ENCODE assay signal across 1 cellular context in the genomic region with DNA sequence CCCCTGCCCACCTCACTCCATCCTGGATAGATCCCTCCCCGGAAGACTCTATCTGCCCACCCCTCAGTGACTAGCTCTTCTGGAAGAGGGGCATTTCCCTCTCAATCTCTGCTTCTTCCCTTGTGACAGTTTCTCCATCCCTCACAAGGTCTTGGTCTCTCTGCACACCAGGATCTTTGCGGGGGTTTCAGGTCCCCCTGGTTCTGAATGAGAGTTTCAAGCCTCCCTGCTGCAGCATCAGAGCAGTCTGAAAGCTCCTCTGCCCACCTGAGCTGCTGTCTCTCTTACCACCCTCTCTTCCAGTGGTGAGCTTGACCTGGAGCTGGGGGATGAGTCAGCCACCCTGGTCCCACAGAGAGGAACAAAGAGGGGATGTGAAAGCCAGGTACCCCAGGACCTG.
TF ChIP-seq lines count a peak whose summit lies in the region.

No MANE protein-coding gene starts in this region.

TF ChIP-seq in H1, 55 proteins besides CTCF, POLR2A, EP300 and RAD21:
- TF ChIP-seq, protein P1, sequence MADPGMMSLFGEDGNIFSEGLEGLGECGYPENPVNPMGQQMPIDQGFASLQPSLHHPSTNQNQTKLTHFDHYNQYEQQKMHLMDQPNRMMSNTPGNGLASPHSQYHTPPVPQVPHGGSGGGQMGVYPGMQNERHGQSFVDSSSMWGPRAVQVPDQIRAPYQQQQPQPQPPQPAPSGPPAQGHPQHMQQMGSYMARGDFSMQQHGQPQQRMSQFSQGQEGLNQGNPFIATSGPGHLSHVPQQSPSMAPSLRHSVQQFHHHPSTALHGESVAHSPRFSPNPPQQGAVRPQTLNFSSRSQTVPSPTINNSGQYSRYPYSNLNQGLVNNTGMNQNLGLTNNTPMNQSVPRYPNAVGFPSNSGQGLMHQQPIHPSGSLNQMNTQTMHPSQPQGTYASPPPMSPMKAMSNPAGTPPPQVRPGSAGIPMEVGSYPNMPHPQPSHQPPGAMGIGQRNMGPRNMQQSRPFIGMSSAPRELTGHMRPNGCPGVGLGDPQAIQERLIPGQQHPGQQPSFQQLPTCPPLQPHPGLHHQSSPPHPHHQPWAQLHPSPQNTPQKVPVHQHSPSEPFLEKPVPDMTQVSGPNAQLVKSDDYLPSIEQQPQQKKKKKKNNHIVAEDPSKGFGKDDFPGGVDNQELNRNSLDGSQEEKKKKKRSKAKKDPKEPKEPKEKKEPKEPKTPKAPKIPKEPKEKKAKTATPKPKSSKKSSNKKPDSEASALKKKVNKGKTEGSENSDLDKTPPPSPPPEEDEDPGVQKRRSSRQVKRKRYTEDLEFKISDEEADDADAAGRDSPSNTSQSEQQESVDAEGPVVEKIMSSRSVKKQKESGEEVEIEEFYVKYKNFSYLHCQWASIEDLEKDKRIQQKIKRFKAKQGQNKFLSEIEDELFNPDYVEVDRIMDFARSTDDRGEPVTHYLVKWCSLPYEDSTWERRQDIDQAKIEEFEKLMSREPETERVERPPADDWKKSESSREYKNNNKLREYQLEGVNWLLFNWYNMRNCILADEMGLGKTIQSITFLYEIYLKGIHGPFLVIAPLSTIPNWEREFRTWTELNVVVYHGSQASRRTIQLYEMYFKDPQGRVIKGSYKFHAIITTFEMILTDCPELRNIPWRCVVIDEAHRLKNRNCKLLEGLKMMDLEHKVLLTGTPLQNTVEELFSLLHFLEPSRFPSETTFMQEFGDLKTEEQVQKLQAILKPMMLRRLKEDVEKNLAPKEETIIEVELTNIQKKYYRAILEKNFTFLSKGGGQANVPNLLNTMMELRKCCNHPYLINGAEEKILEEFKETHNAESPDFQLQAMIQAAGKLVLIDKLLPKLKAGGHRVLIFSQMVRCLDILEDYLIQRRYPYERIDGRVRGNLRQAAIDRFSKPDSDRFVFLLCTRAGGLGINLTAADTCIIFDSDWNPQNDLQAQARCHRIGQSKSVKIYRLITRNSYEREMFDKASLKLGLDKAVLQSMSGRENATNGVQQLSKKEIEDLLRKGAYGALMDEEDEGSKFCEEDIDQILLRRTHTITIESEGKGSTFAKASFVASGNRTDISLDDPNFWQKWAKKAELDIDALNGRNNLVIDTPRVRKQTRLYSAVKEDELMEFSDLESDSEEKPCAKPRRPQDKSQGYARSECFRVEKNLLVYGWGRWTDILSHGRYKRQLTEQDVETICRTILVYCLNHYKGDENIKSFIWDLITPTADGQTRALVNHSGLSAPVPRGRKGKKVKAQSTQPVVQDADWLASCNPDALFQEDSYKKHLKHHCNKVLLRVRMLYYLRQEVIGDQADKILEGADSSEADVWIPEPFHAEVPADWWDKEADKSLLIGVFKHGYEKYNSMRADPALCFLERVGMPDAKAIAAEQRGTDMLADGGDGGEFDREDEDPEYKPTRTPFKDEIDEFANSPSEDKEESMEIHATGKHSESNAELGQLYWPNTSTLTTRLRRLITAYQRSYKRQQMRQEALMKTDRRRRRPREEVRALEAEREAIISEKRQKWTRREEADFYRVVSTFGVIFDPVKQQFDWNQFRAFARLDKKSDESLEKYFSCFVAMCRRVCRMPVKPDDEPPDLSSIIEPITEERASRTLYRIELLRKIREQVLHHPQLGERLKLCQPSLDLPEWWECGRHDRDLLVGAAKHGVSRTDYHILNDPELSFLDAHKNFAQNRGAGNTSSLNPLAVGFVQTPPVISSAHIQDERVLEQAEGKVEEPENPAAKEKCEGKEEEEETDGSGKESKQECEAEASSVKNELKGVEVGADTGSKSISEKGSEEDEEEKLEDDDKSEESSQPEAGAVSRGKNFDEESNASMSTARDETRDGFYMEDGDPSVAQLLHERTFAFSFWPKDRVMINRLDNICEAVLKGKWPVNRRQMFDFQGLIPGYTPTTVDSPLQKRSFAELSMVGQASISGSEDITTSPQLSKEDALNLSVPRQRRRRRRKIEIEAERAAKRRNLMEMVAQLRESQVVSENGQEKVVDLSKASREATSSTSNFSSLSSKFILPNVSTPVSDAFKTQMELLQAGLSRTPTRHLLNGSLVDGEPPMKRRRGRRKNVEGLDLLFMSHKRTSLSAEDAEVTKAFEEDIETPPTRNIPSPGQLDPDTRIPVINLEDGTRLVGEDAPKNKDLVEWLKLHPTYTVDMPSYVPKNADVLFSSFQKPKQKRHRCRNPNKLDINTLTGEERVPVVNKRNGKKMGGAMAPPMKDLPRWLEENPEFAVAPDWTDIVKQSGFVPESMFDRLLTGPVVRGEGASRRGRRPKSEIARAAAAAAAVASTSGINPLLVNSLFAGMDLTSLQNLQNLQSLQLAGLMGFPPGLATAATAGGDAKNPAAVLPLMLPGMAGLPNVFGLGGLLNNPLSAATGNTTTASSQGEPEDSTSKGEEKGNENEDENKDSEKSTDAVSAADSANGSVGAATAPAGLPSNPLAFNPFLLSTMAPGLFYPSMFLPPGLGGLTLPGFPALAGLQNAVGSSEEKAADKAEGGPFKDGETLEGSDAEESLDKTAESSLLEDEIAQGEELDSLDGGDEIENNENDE (IDR thresholded peaks at IDR 0.05; ENCODE audit: insufficient replicate concordance, low read length): no peak
- TF ChIP-seq CTBP2 (IDR thresholded peaks at IDR 0.05; ENCODE audit: borderline replicate concordance, insufficient read depth, insufficient read length, low read length) (no peak), SUZ12 (IDR thresholded peaks at IDR 0.05; ENCODE audit: low read length) (no peak), TAF1 (IDR thresholded peaks at IDR 0.05; ENCODE audit: low read depth, low read length) (no peak), TBP (IDR thresholded peaks at IDR 0.05; ENCODE audit: low read depth, low read length) (no peak), SP2 (IDR thresholded peaks at IDR 0.05; ENCODE audit: low read length) (no peak), GABPA (IDR thresholded peaks at IDR 0.05; ENCODE audit: borderline replicate concordance, insufficient read depth, low read length) (no peak), NRF1 (IDR thresholded peaks at IDR 0.05; ENCODE audit: low read depth, low read length) (no peak), SIX5 (IDR thresholded peaks at IDR 0.05; ENCODE audit: low read depth, low read length) (no peak), NANOG (IDR thresholded peaks at IDR 0.05; ENCODE audit: insufficient read depth, low read depth, low read length, poor library complexity, severe bottlenecking) (no peak), BCL11A (IDR thresholded peaks at IDR 0.05; ENCODE audit: low read depth in 2 of 2, low read length in 2 of 2) (no peak), CEBPB (IDR thresholded peaks at IDR 0.05; ENCODE audit: low read depth, low read length) (no peak), MAFK (IDR thresholded peaks at IDR 0.05; ENCODE audit: low read depth, low read length) (no peak)
